In genomic region chr14:58166005-58166983, GRCh38 we compare ENCODE assay signal across 8 cellular contexts. TPM values are rescaled to one million over a fixed set of nuclear protein-coding genes. Genes with fewer than 3 reads are reported as not detected.
DNase-seq lines count a peak whose midpoint lies in the region; ATAC-seq and TF ChIP-seq lines count a peak whose summit lies in the region.

No MANE protein-coding gene starts in this region.

- H3K27ac ChIP-seq in KMS-11 = no peak overlapping the region
- no peak overlapping the region for H3K27ac ChIP-seq in OCI-LY7 (ENCODE audit: low read depth, low read length, poor library complexity, severe bottlenecking)

- no peak overlapping the region for H3K4me3 ChIP-seq in GM12875 (ENCODE audit: low read depth, low read length)
- H3K4me3 ChIP-seq in KMS-11 (IDR thresholded peaks at IDR 0.05; ENCODE audit: insufficient read depth, low read depth, low read length) = no peak overlapping the region
- no peak overlapping the region for H3K4me3 ChIP-seq in OCI-LY7 (ENCODE audit: low read depth, low read length, poor library complexity, severe bottlenecking)

- no peaks in the 10 kb centered on the region for H3K9me3 Mint-ChIP-seq in natural killer cell
- H3K9me3 Mint-ChIP-seq in stimulated activated memory B cell treated with anti-CD40 and anti-IgM and Interleukin-4, amounts not matched to agents 10 μg/mL and 1 μg/mL and 100 μg/mL, for 72 hours = no peaks in the 10 kb centered on the region

- BruUV-seq in OCI-LY7 (replicated peaks; lab: Mats Ljungman, UMichigan) = no TSS peak

- intact Hi-C loops in OCI-LY7 (cut with micrococcal nuclease; ENCODE audit: unreplicated experiment) = loop anchor here (1.0 kb wide), 1 partner anchor 58 kb away; no protein-coding TSS in a partner anchor
- intact Hi-C loops in natural killer cell (cut with micrococcal nuclease) = no loop called here

- no peaks in the 10 kb centered on the region for H3K27me3 ChIP-seq in KMS-11 (ENCODE audit: insufficient read depth, low read depth)

- DNase-seq in OCI-LY7 (ENCODE audit: low spot score) (peak; percentile 74), activated T-cell treated with anti-CD3 and anti-CD28 coated beads for 24 hours (ENCODE audit: low read depth) (peak; percentile 54), natural killer cell (peak; percentile 56)

- POLR2A ChIA-PET in OCI-LY7 (lab: Charles Lee) = no interaction called here

- no peak overlapping the region for H3K9ac ChIP-seq in KMS-11

- H3K36me3 ChIP-seq in KMS-11 (ENCODE audit: insufficient read depth) (no peaks in the 10 kb centered on the region), OCI-LY7 (ENCODE audit: insufficient read depth, low read length) (no peaks in the 10 kb centered on the region)

- H3K4me2 ChIP-seq in KMS-11 (no peak overlapping the region), OCI-LY7 (ENCODE audit: low read length) (no peak overlapping the region)

- H3K27ac Mint-ChIP-seq in natural killer cell = no peak overlapping the region
- H3K27ac Mint-ChIP-seq in stimulated activated memory B cell treated with anti-CD40 and anti-IgM and Interleukin-4, amounts not matched to agents 10 μg/mL and 1 μg/mL and 100 μg/mL, for 72 hours = no peak overlapping the region

- H3K36me3 Mint-ChIP-seq in natural killer cell = no peaks in the 10 kb centered on the region
- H3K36me3 Mint-ChIP-seq in stimulated activated memory B cell treated with anti-CD40 and anti-IgM and Interleukin-4, amounts not matched to agents 10 μg/mL and 1 μg/mL and 100 μg/mL, for 72 hours = no peaks in the 10 kb centered on the region

- H4K20me1 ChIP-seq in KMS-11 (ENCODE audit: insufficient read depth) (no peaks in the 10 kb centered on the region), OCI-LY7 (ENCODE audit: insufficient read depth, low read length) (no peaks in the 10 kb centered on the region)

- ATAC-seq in esophagus mucosa = peak; percentile 56
- ATAC-seq in natural killer cell = peak; percentile 54 to 71 (median 57)
- peak; percentile 54 for ATAC-seq in stimulated activated memory B cell treated with anti-CD40 and anti-IgM and Interleukin-4, amounts not matched to agents 10 μg/mL and 1 μg/mL and 100 μg/mL, for 72 hours
- ATAC-seq in GM21360 (IDR thresholded peaks at IDR 0.05; ENCODE audit: unreplicated experiment) = no peak

- peaks cover 15 to 28% of the 10 kb centered on the region in 2 donors for H3K27me3 Mint-ChIP-seq in natural killer cell (ENCODE audit: low read depth in 2 of 2)
- peaks cover 19% of the 10 kb centered on the region for H3K27me3 Mint-ChIP-seq in stimulated activated memory B cell treated with anti-CD40 and anti-IgM and Interleukin-4, amounts not matched to agents 10 μg/mL and 1 μg/mL and 100 μg/mL, for 72 hours

- TF ChIP-seq CTCF in GM12875 (IDR thresholded peaks at IDR 0.05; ENCODE audit: borderline replicate concordance, insufficient read depth, low read depth, low read length) = peak; percentile 90
- TF ChIP-seq CTCF in KMS-11 (conservative IDR thresholded peaks at IDR 0.05; ENCODE audit: low read depth, low read length) = peak; percentile 84
- TF ChIP-seq CTCF in OCI-LY7 (conservative IDR thresholded peaks at IDR 0.05; ENCODE audit: low read length) = peak; percentile 99
- peak; percentile 94 for TF ChIP-seq CTCF in natural killer cell (IDR thresholded peaks at IDR 0.05)

- CTCF ChIA-PET in OCI-LY7 (lab: Charles Lee; ENCODE audit: unreplicated experiment) = interaction anchor here (0.6 kb wide), 1 partner anchor 276 kb away, joined by 3 read pairs; no protein-coding TSS in a partner anchor

- peaks cover 0 to 9% of the 10 kb centered on the region in 2 donors for H3K4me1 Mint-ChIP-seq in natural killer cell
- H3K4me1 Mint-ChIP-seq in stimulated activated memory B cell treated with anti-CD40 and anti-IgM and Interleukin-4, amounts not matched to agents 10 μg/mL and 1 μg/mL and 100 μg/mL, for 72 hours = no peaks in the 10 kb centered on the region

- peaks cover 12% of the 10 kb centered on the region for H3K4me1 ChIP-seq in KMS-11 (ENCODE audit: low read depth, poor library complexity, severe bottlenecking)
- no peaks in the 10 kb centered on the region for H3K4me1 ChIP-seq in OCI-LY7 (ENCODE audit: insufficient read depth, low read length, poor library complexity, severe bottlenecking)

- H3K79me2 ChIP-seq in KMS-11 (ENCODE audit: insufficient read depth, low read depth) = no peaks in the 10 kb centered on the region
- H3K79me2 ChIP-seq in OCI-LY7 (ENCODE audit: insufficient read depth, low read depth, low read length) = no peaks in the 10 kb centered on the region

- H2AFZ ChIP-seq in KMS-11 (ENCODE audit: low read depth) (peak overlapping the region; percentile 27; the same call in 1 of the 2 replicates), OCI-LY7 (ENCODE audit: low read length) (peak overlapping the region; percentile 9; the same call in 1 of the 2 replicates)

- H3K9me2 ChIP-seq in OCI-LY7 (ENCODE audit: insufficient read depth, low read length) = no peaks in the 10 kb centered on the region

- no peak overlapping the region for H3K4me3 Mint-ChIP-seq in natural killer cell
- no peak overlapping the region for H3K4me3 Mint-ChIP-seq in stimulated activated memory B cell treated with anti-CD40 and anti-IgM and Interleukin-4, amounts not matched to agents 10 μg/mL and 1 μg/mL and 100 μg/mL, for 72 hours

- no peaks in the 10 kb centered on the region for H3K9me3 ChIP-seq in OCI-LY7 (ENCODE audit: low read length)

RNA-seq across cellular contexts. Expression of gene ARMH4, which starts 14.3 kb away (rescaled TPM):
- total RNA-seq in OCI-LY7 (2014; rRNA removed; shearing (Covaris generic)) = 0.25 and 0.67 TPM in 2 replicates
- total RNA-seq in OCI-LY7 (2022) (not detected in 2 replicates), esophagus mucosa (0.72 TPM), natural killer cell (under 1 TPM in 1 of 3 donors, not detected in 2; 0.32 TPM)

RNA-seq across cellular contexts. Expression of gene ACTR10, which starts 33.7 kb away (rescaled TPM):
- 34.3 and 42.5 TPM in 2 replicates for total RNA-seq in OCI-LY7 (2014; rRNA removed; shearing (Covaris generic))
- total RNA-seq in OCI-LY7 (2022) (59.9 and 60.4 TPM in 2 replicates), esophagus mucosa (36.2 TPM), natural killer cell (10 to 100 TPM; 58.0 to 61.0 (median 60.7) TPM)
